ENCODE assay signal across 19 cellular contexts in genomic region chr16:83676056-83676455, GRCh38.
"Had no signal": no experiment of that assay in that cellular context is flagged by ENCODE, and none has a peak within 500 bp of the region (broad histone marks: within the 10 kb centered on the region; RNA-seq: fewer than 3 reads in every experiment).

No MANE protein-coding gene starts in this region.

- ATAC-seq: effector memory CD8-positive, alpha-beta T cell; heart left ventricle; left lobe of liver; naive thymus-derived CD4-positive, alpha-beta T cell; right cardiac atrium; stimulated activated naive B cell treated with anti-CD40 and anti-IgM and Interleukin-4, amounts not matched to agents 10 μg/mL and 1 μg/mL and 100 μg/mL, for 72 hours; upper lobe of right lung had no signal

- H3K4me3 Mint-ChIP-seq: effector memory CD8-positive, alpha-beta T cell; memory B cell; mesothelial cell of epicardium; naive thymus-derived CD4-positive, alpha-beta T cell; nephron; stimulated activated naive B cell treated with anti-CD40 and anti-IgM and Interleukin-4, amounts not matched to agents 10 μg/mL and 1 μg/mL and 100 μg/mL, for 72 hours; stimulated activated naive CD8-positive, alpha-beta T cell treated with anti-CD3 and anti-CD28 coated beads, Interleukin-15, Interleukin-2, amounts not matched to agents 100 ng/mL and 50 ng/mL, for 24 hours had no signal

- H3K4me1 Mint-ChIP-seq: memory B cell; mesothelial cell of epicardium; naive thymus-derived CD4-positive, alpha-beta T cell; stimulated activated naive B cell treated with anti-CD40 and anti-IgM and Interleukin-4, amounts not matched to agents 10 μg/mL and 1 μg/mL and 100 μg/mL, for 72 hours had no signal

- H3K27me3 Mint-ChIP-seq: stimulated activated naive CD8-positive, alpha-beta T cell treated with anti-CD3 and anti-CD28 coated beads, Interleukin-15, Interleukin-2, amounts not matched to agents 100 ng/mL and 50 ng/mL, for 24 hours had no signal

- H3K27ac Mint-ChIP-seq: effector memory CD8-positive, alpha-beta T cell; memory B cell; mesothelial cell of epicardium; naive thymus-derived CD4-positive, alpha-beta T cell; stimulated activated naive B cell treated with anti-CD40 and anti-IgM and Interleukin-4, amounts not matched to agents 10 μg/mL and 1 μg/mL and 100 μg/mL, for 72 hours; stimulated activated naive CD8-positive, alpha-beta T cell treated with anti-CD3 and anti-CD28 coated beads, Interleukin-15, Interleukin-2, amounts not matched to agents 100 ng/mL and 50 ng/mL, for 24 hours had no signal

- H3K9me3 Mint-ChIP-seq: effector memory CD8-positive, alpha-beta T cell; memory B cell; stimulated activated naive B cell treated with anti-CD40 and anti-IgM and Interleukin-4, amounts not matched to agents 10 μg/mL and 1 μg/mL and 100 μg/mL, for 72 hours; stimulated activated naive CD8-positive, alpha-beta T cell treated with anti-CD3 and anti-CD28 coated beads, Interleukin-15, Interleukin-2, amounts not matched to agents 100 ng/mL and 50 ng/mL, for 24 hours had no signal

- H3K36me3 Mint-ChIP-seq: memory B cell; mesothelial cell of epicardium; naive thymus-derived CD4-positive, alpha-beta T cell; stimulated activated naive B cell treated with anti-CD40 and anti-IgM and Interleukin-4, amounts not matched to agents 10 μg/mL and 1 μg/mL and 100 μg/mL, for 72 hours had no signal

- DNase-seq: cortex of kidney; effector memory CD8-positive, alpha-beta T cell; erythroblast; esophagus squamous epithelium; heart left ventricle; kidney; naive thymus-derived CD4-positive, alpha-beta T cell; nucleus accumbens; right cardiac atrium; spleen; stimulated activated naive B cell treated with anti-CD40 and anti-IgM and Interleukin-4, amounts not matched to agents 10 μg/mL and 1 μg/mL and 100 μg/mL, for 72 hours; transverse colon; upper lobe of right lung; uterus had no signal
